Comparison of ENCODE assay signal across 16 cellular contexts in the genomic region with DNA sequence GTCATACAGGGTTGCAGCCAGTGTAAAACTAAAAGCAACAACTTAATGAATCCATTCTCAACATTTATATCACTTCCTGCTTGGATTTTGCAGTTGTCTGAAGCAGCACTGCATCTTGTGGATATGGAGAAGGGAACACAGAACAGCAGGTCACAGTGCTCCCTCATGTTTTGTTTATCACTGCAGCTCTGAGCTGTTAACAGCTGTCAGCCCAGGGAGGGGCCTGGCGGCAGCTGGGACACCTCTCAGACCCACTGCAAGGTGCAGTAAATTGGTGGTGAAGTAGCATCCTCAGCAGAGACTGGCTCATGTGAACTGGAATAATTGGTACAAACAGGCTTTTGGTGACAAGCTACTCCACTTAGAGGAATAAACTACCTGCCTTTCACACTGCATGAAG.
"Had no signal": no experiment of that assay in that cellular context is flagged by ENCODE, and none has a peak within 500 bp of the region (broad histone marks: within the 10 kb centered on the region; RNA-seq: fewer than 3 reads in every experiment).

No MANE protein-coding gene starts in this region.

- H3K4me1 Mint-ChIP-seq: activated CD8-positive, alpha-beta memory T cell treated with anti-CD3 and anti-CD28 coated beads, Interleukin-2, amount 10 ng/mL, durations not matched to agents 7 days and 5 days; activated naive CD8-positive, alpha-beta T cell treated with anti-CD3 and anti-CD28 coated beads for 36 hours; nephron progenitor cell had no signal

- H3K9me3 ChIP-seq: gastroesophageal sphincter, left ventricle myocardium inferior, ovary had no signal

- H3K4me3 Mint-ChIP-seq: activated CD8-positive, alpha-beta memory T cell treated with anti-CD3 and anti-CD28 coated beads, Interleukin-2, amount 10 ng/mL, durations not matched to agents 7 days and 5 days; activated naive CD8-positive, alpha-beta T cell treated with anti-CD3 and anti-CD28 coated beads for 36 hours; activated T-cell treated with anti-CD3 and anti-CD28 coated beads, Interleukin-2, amount 50 U/mL, for 4 hours; nephron progenitor cell had no signal

- H3K27ac ChIP-seq: brain microvascular endothelial cell, gastroesophageal sphincter, left ventricle myocardium inferior, ovary had no signal

- H3K36me3 Mint-ChIP-seq: activated CD8-positive, alpha-beta memory T cell treated with anti-CD3 and anti-CD28 coated beads, Interleukin-2, amount 10 ng/mL, durations not matched to agents 7 days and 5 days; activated naive CD8-positive, alpha-beta T cell treated with anti-CD3 and anti-CD28 coated beads for 36 hours had no signal

- H3K4me3 ChIP-seq: gastroesophageal sphincter, left ventricle myocardium inferior, ovary had no signal

- H3K36me3 ChIP-seq: brain microvascular endothelial cell, gastroesophageal sphincter, left ventricle myocardium inferior, ovary had no signal

- DNase-seq: activated CD4-positive, alpha-beta T cell treated with anti-CD3 and anti-CD28 coated beads, Interleukin-2, amount 50 U/mL, for 4 hours; activated CD8-positive, alpha-beta memory T cell treated with anti-CD3 and anti-CD28 coated beads, Interleukin-2, amount 10 ng/mL, durations not matched to agents 7 days and 5 days; activated gamma-delta T cell; activated naive CD8-positive, alpha-beta T cell treated with anti-CD3 and anti-CD28 coated beads for 36 hours; activated T-cell treated with anti-CD3 and anti-CD28 coated beads, Interleukin-2, amount 50 U/mL, for 4 hours; brain microvascular endothelial cell; effector memory CD4-positive, alpha-beta T cell; left ventricle myocardium inferior; mesendoderm; nephron progenitor cell; ovary; stimulated activated CD4-positive, alpha-beta T cell treated with anti-CD3 and anti-CD28 coated beads, Interleukin-2, amount 100 ng/mL, for 48 hours; stimulated activated naive CD4-positive, alpha-beta T cell treated with Interleukin-2 at 50 U/mL for 16 hours; trophoblast cell had no signal

- H3K27me3 Mint-ChIP-seq: activated CD8-positive, alpha-beta memory T cell treated with anti-CD3 and anti-CD28 coated beads, Interleukin-2, amount 10 ng/mL, durations not matched to agents 7 days and 5 days; activated naive CD8-positive, alpha-beta T cell treated with anti-CD3 and anti-CD28 coated beads for 36 hours had no signal

- H3K4me1 ChIP-seq: gastroesophageal sphincter, left ventricle myocardium inferior had no signal

- H3K27ac Mint-ChIP-seq: activated CD8-positive, alpha-beta memory T cell treated with anti-CD3 and anti-CD28 coated beads, Interleukin-2, amount 10 ng/mL, durations not matched to agents 7 days and 5 days; activated naive CD8-positive, alpha-beta T cell treated with anti-CD3 and anti-CD28 coated beads for 36 hours; nephron progenitor cell had no signal

- H3K9me3 Mint-ChIP-seq: activated naive CD8-positive, alpha-beta T cell treated with anti-CD3 and anti-CD28 coated beads for 36 hours; activated T-cell treated with anti-CD3 and anti-CD28 coated beads, Interleukin-2, amount 50 U/mL, for 4 hours; nephron progenitor cell had no signal

- ATAC-seq: activated CD4-positive, CD25-positive, alpha-beta regulatory T cell treated with anti-CD3 and anti-CD28 coated beads, Interleukin-2, amount 50 U/mL, for 24 hours; activated CD8-positive, alpha-beta memory T cell treated with anti-CD3 and anti-CD28 coated beads, Interleukin-2, amount 10 ng/mL, durations not matched to agents 7 days and 5 days; activated T-cell treated with anti-CD3 and anti-CD28 coated beads, Interleukin-2, amount 50 U/mL, for 4 hours; gastroesophageal sphincter had no signal

- H3K27me3 ChIP-seq: brain microvascular endothelial cell, gastroesophageal sphincter, ovary had no signal
